ENCODE assay signal across 31 cellular contexts in the genomic region with DNA sequence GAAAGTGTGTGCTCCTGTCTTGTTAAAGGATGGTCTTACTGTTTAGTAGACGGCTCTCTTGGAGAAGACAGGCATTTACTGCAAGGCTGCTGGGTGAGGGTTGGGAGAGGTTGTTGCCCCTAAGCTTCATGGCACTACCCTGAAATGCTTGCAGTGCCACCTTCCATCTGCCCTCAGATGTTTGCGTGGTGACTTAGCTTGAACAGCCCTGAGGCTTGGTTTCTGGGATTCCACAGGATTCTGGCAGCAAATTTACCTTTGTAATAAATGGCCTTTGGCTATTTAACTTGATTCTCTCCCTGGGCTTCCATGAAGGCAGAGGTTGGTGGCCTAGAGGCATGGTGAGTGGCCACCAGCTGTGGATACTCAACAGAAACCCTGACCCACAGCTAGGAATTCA. TPM values are rescaled to one million over a fixed set of nuclear protein-coding genes. Genes with fewer than 3 reads are reported as not detected.
"Had no signal": no experiment of that assay in that cellular context is flagged by ENCODE, and none has a peak within 500 bp of the region (broad histone marks: within the 10 kb centered on the region; RNA-seq: fewer than 3 reads in every experiment).

No MANE protein-coding gene starts in this region.

- H3K36me3 ChIP-seq: adrenal gland, gastrocnemius medialis had no signal

- H3K4me3 Mint-ChIP-seq: activated B cell treated with CpG ODN at 0.5 μM for 24 hours; activated CD8-positive, alpha-beta T cell treated with anti-CD3 and anti-CD28 coated beads for 36 hours; activated naive CD4-positive, alpha-beta T cell treated with anti-CD3 and anti-CD28 coated beads for 36 hours; activated naive CD4-positive, alpha-beta T cell treated with anti-CD3 and anti-CD28 coated beads, Interleukin-2, amount 50 U/mL, for 24 hours; activated naive CD8-positive, alpha-beta T cell treated with anti-CD3 and anti-CD28 coated beads for 36 hours; activated naive CD8-positive, alpha-beta T cell treated with anti-CD3 and anti-CD28 coated beads, Interleukin-2, amount 50 U/mL, for 24 hours; activated T-cell treated with anti-CD3 and anti-CD28 coated beads, Interleukin-2, amount 50 U/mL, for 4 hours; activated T-helper 17 cell treated with anti-CD3 and anti-CD28 coated beads, Interleukin-2, amount 50 U/mL, for 72 hours; effector memory CD8-positive, alpha-beta T cell had no signal

- H3K27me3 ChIP-seq: adrenal gland, body of pancreas, esophagus muscularis mucosa, foreskin keratinocyte, gastrocnemius medialis, heart left ventricle had no signal

- H3K4me1 Mint-ChIP-seq: activated B cell treated with CpG ODN at 0.5 μM for 24 hours; activated naive CD4-positive, alpha-beta T cell treated with anti-CD3 and anti-CD28 coated beads, Interleukin-2, amount 50 U/mL, for 24 hours; activated naive CD8-positive, alpha-beta T cell treated with anti-CD3 and anti-CD28 coated beads for 36 hours; activated naive CD8-positive, alpha-beta T cell treated with anti-CD3 and anti-CD28 coated beads, Interleukin-2, amount 50 U/mL, for 24 hours; activated T-helper 17 cell treated with anti-CD3 and anti-CD28 coated beads, Interleukin-2, amount 50 U/mL, for 72 hours had no signal

- H3K27ac ChIP-seq: adrenal gland, body of pancreas, esophagus muscularis mucosa, foreskin keratinocyte, WERI-Rb-1 had no signal

- H3K9me3 ChIP-seq: adrenal gland, body of pancreas, esophagus muscularis mucosa, gastrocnemius medialis, heart left ventricle had no signal

- H3K4me1 ChIP-seq: adrenal gland, body of pancreas had no signal

- H3K27me3 Mint-ChIP-seq: activated B cell treated with CpG ODN at 0.5 μM for 24 hours; activated CD8-positive, alpha-beta T cell treated with anti-CD3 and anti-CD28 coated beads for 36 hours; activated naive CD4-positive, alpha-beta T cell treated with anti-CD3 and anti-CD28 coated beads, Interleukin-2, amount 50 U/mL, for 24 hours had no signal

- H3K36me3 Mint-ChIP-seq: activated naive CD4-positive, alpha-beta T cell treated with anti-CD3 and anti-CD28 coated beads, Interleukin-2, amount 50 U/mL, for 24 hours; activated naive CD8-positive, alpha-beta T cell treated with anti-CD3 and anti-CD28 coated beads for 36 hours had no signal

- H3K27ac Mint-ChIP-seq: activated B cell treated with CpG ODN at 0.5 μM for 24 hours; activated CD8-positive, alpha-beta T cell treated with anti-CD3 and anti-CD28 coated beads for 36 hours; activated naive CD4-positive, alpha-beta T cell treated with anti-CD3 and anti-CD28 coated beads for 36 hours; activated naive CD4-positive, alpha-beta T cell treated with anti-CD3 and anti-CD28 coated beads, Interleukin-2, amount 50 U/mL, for 24 hours; activated naive CD8-positive, alpha-beta T cell treated with anti-CD3 and anti-CD28 coated beads for 36 hours; activated naive CD8-positive, alpha-beta T cell treated with anti-CD3 and anti-CD28 coated beads, Interleukin-2, amount 50 U/mL, for 24 hours; activated T-helper 17 cell treated with anti-CD3 and anti-CD28 coated beads, Interleukin-2, amount 50 U/mL, for 72 hours; effector memory CD8-positive, alpha-beta T cell had no signal

- DNase-seq: activated B cell treated with CpG ODN at 0.5 μM for 24 hours; activated CD4-positive, alpha-beta T cell treated with anti-CD3 and anti-CD28 coated beads for 48 hours; activated CD4-positive, alpha-beta T cell treated with anti-CD3 and anti-CD28 coated beads, Interleukin-2, amount 50 U/mL, for 1 hour; activated CD4-positive, alpha-beta T cell treated with anti-CD3 and anti-CD28 coated beads, Interleukin-2, amount 50 U/mL, for 48 hours; activated CD8-positive, alpha-beta memory T cell treated with anti-CD3 and anti-CD28 coated beads for 24 hours; activated CD8-positive, alpha-beta T cell treated with anti-CD3 and anti-CD28 coated beads for 36 hours; activated effector memory CD4-positive, alpha-beta T cell treated with Interleukin-2 at 50 U/mL for 16 hours; activated gamma-delta T cell treated with Interleukin-2 at 50 U/mL for 16 hours; activated naive CD4-positive, alpha-beta T cell treated with anti-CD3 and anti-CD28 coated beads for 36 hours; activated naive CD8-positive, alpha-beta T cell treated with anti-CD3 and anti-CD28 coated beads for 36 hours; activated naive CD8-positive, alpha-beta T cell treated with anti-CD3 and anti-CD28 coated beads, Interleukin-2, amount 50 U/mL, for 24 hours; activated T-cell treated with anti-CD3 and anti-CD28 coated beads, Interleukin-2, amount 50 U/mL, for 4 hours; adrenal gland; amygdala; aorta; body of pancreas; cortex of kidney; dermis blood vessel endothelial cell; effector CD4-positive, alpha-beta T cell; effector memory CD8-positive, alpha-beta T cell; foreskin keratinocyte; gastrocnemius medialis; glutamatergic neuron; heart left ventricle; T-helper 9 cell; WERI-Rb-1 had no signal

- H3K9me3 Mint-ChIP-seq: activated B cell treated with CpG ODN at 0.5 μM for 24 hours; activated CD8-positive, alpha-beta T cell treated with anti-CD3 and anti-CD28 coated beads for 36 hours; activated naive CD4-positive, alpha-beta T cell treated with anti-CD3 and anti-CD28 coated beads for 36 hours; activated naive CD4-positive, alpha-beta T cell treated with anti-CD3 and anti-CD28 coated beads, Interleukin-2, amount 50 U/mL, for 24 hours; activated naive CD8-positive, alpha-beta T cell treated with anti-CD3 and anti-CD28 coated beads for 36 hours; activated naive CD8-positive, alpha-beta T cell treated with anti-CD3 and anti-CD28 coated beads, Interleukin-2, amount 50 U/mL, for 24 hours; activated T-cell treated with anti-CD3 and anti-CD28 coated beads, Interleukin-2, amount 50 U/mL, for 4 hours; activated T-helper 17 cell treated with anti-CD3 and anti-CD28 coated beads, Interleukin-2, amount 50 U/mL, for 72 hours; effector memory CD8-positive, alpha-beta T cell had no signal

- H3K4me3 ChIP-seq: adrenal gland, body of pancreas, esophagus muscularis mucosa, gastrocnemius medialis, heart left ventricle had no signal

- ATAC-seq: activated CD4-positive, CD25-positive, alpha-beta regulatory T cell treated with anti-CD3 and anti-CD28 coated beads, Interleukin-2, amount 50 U/mL, for 24 hours; activated CD8-positive, alpha-beta T cell treated with anti-CD3 and anti-CD28 coated beads for 36 hours; activated naive CD8-positive, alpha-beta T cell treated with anti-CD3 and anti-CD28 coated beads, Interleukin-2, amount 50 U/mL, for 24 hours; activated T-cell treated with anti-CD3 and anti-CD28 coated beads, Interleukin-2, amount 50 U/mL, for 4 hours; activated T-helper 17 cell treated with anti-CD3 and anti-CD28 coated beads, Interleukin-2, amount 50 U/mL, for 72 hours; body of pancreas; effector memory CD8-positive, alpha-beta T cell had no signal

RNA-seq across cellular contexts. Expression of a gene that starts 11.6 kb away (rescaled TPM):
- total RNA-seq: activated CD8-positive, alpha-beta T cell treated with anti-CD3 and anti-CD28 coated beads for 36 hours; activated naive CD4-positive, alpha-beta T cell treated with anti-CD3 and anti-CD28 coated beads for 36 hours; T-helper 2 cell treated with Interferon-gamma antibody and Interleukin-4, amounts not matched to agents 100 ng/mL and 5 ng/mL, for 36 hours had no signal

RNA-seq across cellular contexts. Expression of a gene that starts 50.2 kb away (rescaled TPM):
- total RNA-seq: activated CD8-positive, alpha-beta T cell treated with anti-CD3 and anti-CD28 coated beads for 36 hours; activated naive CD4-positive, alpha-beta T cell treated with anti-CD3 and anti-CD28 coated beads for 36 hours; activated naive CD8-positive, alpha-beta T cell treated with anti-CD3 and anti-CD28 coated beads for 36 hours; activated T-helper 17 cell treated with anti-CD3 and anti-CD28 coated beads, Interleukin-2, amount 50 U/mL, for 72 hours; T-helper 2 cell treated with Interferon-gamma antibody and Interleukin-4, amounts not matched to agents 100 ng/mL and 5 ng/mL, for 36 hours had no signal
